In genomic region chr16:53130193-53131049, GRCh38 we compare ENCODE assay signal across 1 cellular context.
A peak's percentile ranks its signal among the peaks of the same experiment; 100 is the strongest.
TF ChIP-seq lines count a peak whose summit lies in the region.

No MANE protein-coding gene starts in this region.

TF ChIP-seq in GM12878, 131 proteins besides CTCF, POLR2A, EP300 and RAD21 (continued from another document):
- TF ChIP-seq ZSCAN29 (IDR thresholded peaks at IDR 0.05) (peak; percentile 45; the same call in 1 of the 2 replicates), MEF2A (IDR thresholded peaks at IDR 0.05; ENCODE audit: insufficient read depth, low read depth, low read length) (0 out of 2 replicates have a peak, but pooled peaks have one; percentile 28), TAF1 (IDR thresholded peaks at IDR 0.05; ENCODE audit: borderline replicate concordance, low read depth, low read length) (no peak; the same call in 1 of the 2 replicates), ZNF592 (IDR thresholded peaks at IDR 0.05) (0 out of 2 replicates have a peak, but pooled peaks have one; percentile 34), SIN3A (IDR thresholded peaks at IDR 0.05; ENCODE audit: low read depth, low read length) (no peak), POLR2AphosphoS5 (IDR thresholded peaks at IDR 0.05; ENCODE audit: low read length) (0 out of 2 replicates have a peak, but pooled peaks have one; percentile 44), ATF2 (IDR thresholded peaks at IDR 0.05; ENCODE audit: low read length) (no peak), NR2C1 (IDR thresholded peaks at IDR 0.05) (peak; percentile 50; the same call in 1 of the 2 replicates), CHD1 (IDR thresholded peaks at IDR 0.05; ENCODE audit: low read depth, low read length) (no peak), CBX5 (IDR thresholded peaks at IDR 0.05; ENCODE audit: low read depth) (0 out of 2 replicates have a peak, but pooled peaks have one; percentile 72), KAT2A (conservative IDR thresholded peaks at IDR 0.05; ENCODE audit: control insufficient read depth, low read depth, low read length) (no peak), SMARCA5 (IDR thresholded peaks at IDR 0.05) (peak; percentile 93), IKZF2 (IDR thresholded peaks at IDR 0.05) (no peak), SMAD5 (IDR thresholded peaks at IDR 0.05; ENCODE audit: low read depth) (no peak), HCFC1 (IDR thresholded peaks at IDR 0.05; ENCODE audit: low read length) (peak; percentile 51), MEF2B (IDR thresholded peaks at IDR 0.05; ENCODE audit: partially characterized antibody, poor library complexity, severe bottlenecking) (no peak), ASH2L (IDR thresholded peaks at IDR 0.05; ENCODE audit: borderline replicate concordance, low read depth) (peak; percentile 84; the same call in 1 of the 2 replicates), ZNF622 (IDR thresholded peaks at IDR 0.05) (no peak), BMI1 (IDR thresholded peaks at IDR 0.05; ENCODE audit: borderline replicate concordance) (no peak), BACH1 (IDR thresholded peaks at IDR 0.05; ENCODE audit: borderline replicate concordance) (peak; percentile 70), CHD2 (IDR thresholded peaks at IDR 0.05; ENCODE audit: borderline replicate concordance, low read depth, low read length) (peak; percentile 65), CREB1 (IDR thresholded peaks at IDR 0.05; ENCODE audit: low read depth) (peak; percentile 41; the same call in 1 of the 2 replicates), ZBED1 (IDR thresholded peaks at IDR 0.05; ENCODE audit: borderline replicate concordance) (peak; percentile 81), EGR1 (IDR thresholded peaks at IDR 0.05; ENCODE audit: borderline replicate concordance in 1 of 2, low read depth in 2 of 2, low read length in 2 of 2) (peak in 1 of 2 experiments; percentile 75; a peak in 2 of 3 replicates), SREBF2 (IDR thresholded peaks at IDR 0.05; ENCODE audit: low read length) (peak; percentile 80), HDGF (IDR thresholded peaks at IDR 0.05) (0 out of 2 replicates have a peak, but pooled peaks have one; percentile 60), RFX5 (IDR thresholded peaks at IDR 0.05; ENCODE audit: low read depth, low read length) (0 out of 2 replicates have a peak, but pooled peaks have one; percentile 24), MXI1 (IDR thresholded peaks at IDR 0.05; ENCODE audit: low read depth, low read length) (peak; percentile 46; the same call in 1 of the 2 replicates), NKRF (conservative IDR thresholded peaks at IDR 0.05) (no peak), ZNF207 (IDR thresholded peaks at IDR 0.05; ENCODE audit: borderline replicate concordance) (peak; percentile 92; the same call in 1 of the 2 replicates), NR2F1 (conservative IDR thresholded peaks at IDR 0.05) (peak; percentile 97), ELK1 (IDR thresholded peaks at IDR 0.05; ENCODE audit: low read depth, low read length) (no peak), BHLHE40 (IDR thresholded peaks at IDR 0.05; ENCODE audit: borderline replicate concordance in 1 of 2, low read depth in 2 of 2, low read length in 1 of 2) (peak in 1 of 2 experiments; percentile 71), BCL11A (IDR thresholded peaks at IDR 0.05; ENCODE audit: low read depth, low read length) (no peak), RELB (IDR thresholded peaks at IDR 0.05; ENCODE audit: low read depth) (no peak), POU2F2 (IDR thresholded peaks at IDR 0.05; ENCODE audit: borderline replicate concordance, low read depth, low read length) (peak; percentile 100), RELA (IDR thresholded peaks at IDR 0.05; ENCODE audit: borderline replicate concordance, partially characterized antibody) (peak; percentile 36), GATAD2B (conservative IDR thresholded peaks at IDR 0.05; ENCODE audit: low read depth) (peak; percentile 67; the same call in 1 of the 2 replicates), HSF1 (IDR thresholded peaks at IDR 0.05; ENCODE audit: low read depth, low read length) (0 out of 2 replicates have a peak, but pooled peaks have one; percentile 13), SP1 (IDR thresholded peaks at IDR 0.05; ENCODE audit: low read depth, low read length) (peak; percentile 76), POLR2AphosphoS2 (IDR thresholded peaks at IDR 0.05; ENCODE audit: low read depth, low read length) (peak; percentile 87), TARDBP (IDR thresholded peaks at IDR 0.05; ENCODE audit: borderline replicate concordance) (no peak), PKNOX1 (IDR thresholded peaks at IDR 0.05) (peak; percentile 37; the same call in 1 of the 2 replicates), IRF3 (IDR thresholded peaks at IDR 0.05) (peak; percentile 82), SRF (IDR thresholded peaks at IDR 0.05; ENCODE audit: low read depth in 2 of 2, low read length in 2 of 2) (no peak), FOS (IDR thresholded peaks at IDR 0.05; ENCODE audit: borderline replicate concordance, extremely low read depth, insufficient read length) (no peak), ATF7 (IDR thresholded peaks at IDR 0.05; ENCODE audit: low read depth) (no peak), DPF2 (IDR thresholded peaks at IDR 0.05) (peak; percentile 84), RUNX3 (IDR thresholded peaks at IDR 0.05; ENCODE audit: low read length) (peak; percentile 41), JUND (IDR thresholded peaks at IDR 0.05; ENCODE audit: low read depth, low read length) (peak; percentile 32; the same call in 1 of the 2 replicates), ZNF217 (IDR thresholded peaks at IDR 0.05) (0 out of 2 replicates have a peak, but pooled peaks have one; percentile 32), NFYA (IDR thresholded peaks at IDR 0.05; ENCODE audit: borderline replicate concordance, low read depth, low read length) (no peak), TCF3 (IDR thresholded peaks at IDR 0.05; ENCODE audit: borderline replicate concordance, insufficient read depth, low read depth, low read length) (0 out of 2 replicates have a peak, but pooled peaks have one; percentile 13), SUZ12 (IDR thresholded peaks at IDR 0.05; ENCODE audit: unreplicated experiment) (no peak), SMAD1 (IDR thresholded peaks at IDR 0.05; ENCODE audit: low read depth, partially characterized antibody) (no peak)
